Comparison of ENCODE assay signal across 12 cellular contexts in the genomic region with DNA sequence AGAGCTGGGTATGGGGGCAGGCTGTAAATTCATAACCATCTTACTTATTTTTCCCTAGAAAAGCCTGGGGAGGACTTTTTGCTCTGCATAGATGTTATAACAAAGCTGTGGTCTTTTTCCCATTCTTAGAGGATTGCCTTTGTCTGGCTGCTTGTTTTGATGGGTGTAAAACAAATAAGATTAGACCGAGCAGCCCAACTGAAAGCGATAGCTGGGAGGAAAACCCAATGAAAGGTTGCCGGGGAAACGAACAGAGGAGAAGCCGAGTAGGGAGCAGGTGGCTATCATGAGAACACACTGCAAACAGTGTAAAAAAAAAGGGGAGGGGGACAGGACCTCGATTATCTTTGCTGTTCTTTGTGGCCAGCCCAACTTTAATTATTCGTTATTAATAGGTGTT. TPM values are rescaled to one million over a fixed set of nuclear protein-coding genes. Genes with fewer than 3 reads are reported as not detected.
A peak's percentile ranks its signal among the peaks of the same experiment; 100 is the strongest.
DNase-seq lines count a peak whose midpoint lies in the region; ATAC-seq, FAIRE-seq and TF ChIP-seq lines count a peak whose summit lies in the region.
"Had no signal": no experiment of that assay in that cellular context is flagged by ENCODE, and none has a peak within 500 bp of the region (broad histone marks: within the 10 kb centered on the region; RNA-seq: fewer than 3 reads in every experiment).

No MANE protein-coding gene starts in this region.

- CTCF ChIA-PET in WTC11 (lab: Charles Lee), result no interaction called here

- H3K4me3 Mint-ChIP-seq in WTC11, result no peak overlapping the region
- peak overlapping the region in 9 of 10 donors; percentile 59 to 84 (median 70) for H3K4me3 Mint-ChIP-seq in naive thymus-derived CD8-positive, alpha-beta T cell
- no peak overlapping the region for H3K4me3 Mint-ChIP-seq in HFFc6

- H3K9me3 Mint-ChIP-seq in WTC11 (no peaks in the 10 kb centered on the region), HFFc6 (peaks cover 36% of the 10 kb centered on the region)
- H3K9me3 Mint-ChIP-seq in naive thymus-derived CD8-positive, alpha-beta T cell, result peaks cover 0 to 2% (median 0%) of the 10 kb centered on the region in 9 donors

- H3K4me1 Mint-ChIP-seq in WTC11 (peaks cover 41% of the 10 kb centered on the region), HFFc6 (ENCODE audit: low read depth) (no peaks in the 10 kb centered on the region)
- H3K4me1 Mint-ChIP-seq in naive thymus-derived CD8-positive, alpha-beta T cell, result peaks cover 9 to 23% (median 22%) of the 10 kb centered on the region in 4 donors

- no peak for TF ChIP-seq POLR2A in GM12892 (IDR thresholded peaks at IDR 0.05; ENCODE audit: low read depth, low read length)

- no peaks in the 10 kb centered on the region; the same call in 1 of the 2 replicates for H3K27me3 Mint-ChIP-seq in WTC11 (ENCODE audit: low read depth)
- H3K27me3 Mint-ChIP-seq in naive thymus-derived CD8-positive, alpha-beta T cell, result peaks cover 31 to 69% (median 41%) of the 10 kb centered on the region in 5 donors
- H3K27me3 Mint-ChIP-seq in HFFc6 (ENCODE audit: insufficient read depth), result no peaks in the 10 kb centered on the region; the same call in 1 of the 2 replicates

- H3K36me3 Mint-ChIP-seq in WTC11 (no peaks in the 10 kb centered on the region), HFFc6 (ENCODE audit: low read depth) (no peaks in the 10 kb centered on the region)
- H3K36me3 Mint-ChIP-seq in naive thymus-derived CD8-positive, alpha-beta T cell, result no peaks in the 10 kb centered on the region

- FAIRE-seq in GM12892 (lab: Jason Lieb, UNC), result no peak
- FAIRE-seq: colon had no signal

- no peak overlapping the region for H3K27ac Mint-ChIP-seq in WTC11
- peak overlapping the region in 1 of 10 donors; percentile 20 for H3K27ac Mint-ChIP-seq in naive thymus-derived CD8-positive, alpha-beta T cell
- H3K27ac Mint-ChIP-seq in HFFc6, result no peak overlapping the region

- DNase-seq in DMS79 (lab: John Stamatoyannopoulos, UW) (peak; percentile 92), NCI-H2107 (lab: John Stamatoyannopoulos, UW) (peak; percentile 81), WTC11 (ENCODE audit: low spot score) (peak; percentile 16), GM12892 (ENCODE audit: insufficient read length) (no peak), dermis blood vessel endothelial cell (no peak), HFFc6 (no peak), GDM1 (lab: John Stamatoyannopoulos, UW) (no peak)
- no peak for DNase-seq in naive thymus-derived CD8-positive, alpha-beta T cell
- DNase-seq: IMR-90, psoas muscle had no signal

- no peak for TF ChIP-seq CTCF in WTC11 (IDR thresholded peaks at IDR 0.05)
- TF ChIP-seq CTCF in HFFc6 (IDR thresholded peaks at IDR 0.05), result no peak

- POLR2A ChIA-PET in WTC11 (lab: Charles Lee), result interaction anchor here (0.6 kb wide), 1 partner anchor 187 kb away, joined by 3 read pairs; no protein-coding TSS in a partner anchor
- POLR2A ChIA-PET in naive thymus-derived CD8-positive, alpha-beta T cell (lab: Charles Lee), result no interaction called here

- ATAC-seq in WTC11, result peak; percentile 55; the same call in 1 of the 2 replicates
- ATAC-seq in naive thymus-derived CD8-positive, alpha-beta T cell, result no peak
- ATAC-seq: psoas muscle had no signal

TF ChIP-seq in WTC11, 78 proteins besides CTCF, POLR2A, EP300 and RAD21:
- TF ChIP-seq, protein P1, sequence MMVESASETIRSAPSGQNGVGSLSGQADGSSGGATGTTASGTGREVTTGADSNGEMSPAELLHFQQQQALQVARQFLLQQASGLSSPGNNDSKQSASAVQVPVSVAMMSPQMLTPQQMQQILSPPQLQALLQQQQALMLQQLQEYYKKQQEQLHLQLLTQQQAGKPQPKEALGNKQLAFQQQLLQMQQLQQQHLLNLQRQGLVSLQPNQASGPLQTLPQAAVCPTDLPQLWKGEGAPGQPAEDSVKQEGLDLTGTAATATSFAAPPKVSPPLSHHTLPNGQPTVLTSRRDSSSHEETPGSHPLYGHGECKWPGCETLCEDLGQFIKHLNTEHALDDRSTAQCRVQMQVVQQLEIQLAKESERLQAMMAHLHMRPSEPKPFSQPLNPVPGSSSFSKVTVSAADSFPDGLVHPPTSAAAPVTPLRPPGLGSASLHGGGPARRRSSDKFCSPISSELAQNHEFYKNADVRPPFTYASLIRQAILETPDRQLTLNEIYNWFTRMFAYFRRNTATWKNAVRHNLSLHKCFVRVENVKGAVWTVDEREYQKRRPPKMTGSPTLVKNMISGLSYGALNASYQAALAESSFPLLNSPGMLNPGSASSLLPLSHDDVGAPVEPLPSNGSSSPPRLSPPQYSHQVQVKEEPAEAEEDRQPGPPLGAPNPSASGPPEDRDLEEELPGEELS (CRISPR knock-in tag; IDR thresholded peaks at IDR 0.05), result no peak
- TF ChIP-seq ZNF219 (CRISPR knock-in tag; IDR thresholded peaks at IDR 0.05; ENCODE audit: borderline replicate concordance) (no peak), ZNF138 (CRISPR knock-in tag; conservative IDR thresholded peaks at IDR 0.05) (no peak), NR3C1 (CRISPR knock-in tag; conservative IDR thresholded peaks at IDR 0.05; ENCODE audit: low read depth) (no peak)
- TF ChIP-seq, protein P2, sequence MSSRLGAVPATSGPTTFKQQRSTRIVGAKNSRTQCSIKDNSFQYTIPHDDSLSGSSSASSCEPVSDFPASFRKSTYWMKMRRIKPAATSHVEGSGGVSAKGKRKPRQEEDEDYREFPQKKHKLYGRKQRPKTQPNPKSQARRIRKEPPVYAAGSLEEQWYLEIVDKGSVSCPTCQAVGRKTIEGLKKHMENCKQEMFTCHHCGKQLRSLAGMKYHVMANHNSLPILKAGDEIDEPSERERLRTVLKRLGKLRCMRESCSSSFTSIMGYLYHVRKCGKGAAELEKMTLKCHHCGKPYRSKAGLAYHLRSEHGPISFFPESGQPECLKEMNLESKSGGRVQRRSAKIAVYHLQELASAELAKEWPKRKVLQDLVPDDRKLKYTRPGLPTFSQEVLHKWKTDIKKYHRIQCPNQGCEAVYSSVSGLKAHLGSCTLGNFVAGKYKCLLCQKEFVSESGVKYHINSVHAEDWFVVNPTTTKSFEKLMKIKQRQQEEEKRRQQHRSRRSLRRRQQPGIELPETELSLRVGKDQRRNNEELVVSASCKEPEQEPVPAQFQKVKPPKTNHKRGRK (CRISPR knock-in tag; IDR thresholded peaks at IDR 0.05; ENCODE audit: borderline replicate concordance), result no peak
- TF ChIP-seq, protein P3, sequence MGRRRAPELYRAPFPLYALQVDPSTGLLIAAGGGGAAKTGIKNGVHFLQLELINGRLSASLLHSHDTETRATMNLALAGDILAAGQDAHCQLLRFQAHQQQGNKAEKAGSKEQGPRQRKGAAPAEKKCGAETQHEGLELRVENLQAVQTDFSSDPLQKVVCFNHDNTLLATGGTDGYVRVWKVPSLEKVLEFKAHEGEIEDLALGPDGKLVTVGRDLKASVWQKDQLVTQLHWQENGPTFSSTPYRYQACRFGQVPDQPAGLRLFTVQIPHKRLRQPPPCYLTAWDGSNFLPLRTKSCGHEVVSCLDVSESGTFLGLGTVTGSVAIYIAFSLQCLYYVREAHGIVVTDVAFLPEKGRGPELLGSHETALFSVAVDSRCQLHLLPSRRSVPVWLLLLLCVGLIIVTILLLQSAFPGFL (CRISPR knock-in tag; IDR thresholded peaks at IDR 0.05; ENCODE audit: borderline replicate concordance), result no peak
- TF ChIP-seq, protein P4, sequence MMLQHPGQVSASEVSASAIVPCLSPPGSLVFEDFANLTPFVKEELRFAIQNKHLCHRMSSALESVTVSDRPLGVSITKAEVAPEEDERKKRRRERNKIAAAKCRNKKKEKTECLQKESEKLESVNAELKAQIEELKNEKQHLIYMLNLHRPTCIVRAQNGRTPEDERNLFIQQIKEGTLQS (CRISPR knock-in tag; conservative IDR thresholded peaks at IDR 0.05), result no peak
TF ChIP-seq in WTC11: peak in this region for 0.

RNA-seq across cellular contexts. Expression of a gene that starts 1.9 kb away (rescaled TPM):
- total RNA-seq in WTC11 (2021), result 0.50 to 0.85 TPM (median 0.69 TPM) in 3 replicates
- total RNA-seq in naive thymus-derived CD8-positive, alpha-beta T cell, result not detected
- polyA plus RNA-seq in naive thymus-derived CD8-positive, alpha-beta T cell, result not detected
- not detected for polyA plus RNA-seq in GM12892 (2012; ENCODE audit: missing spikeins)
- not detected in 2 replicates for total RNA-seq in dermis blood vessel endothelial cell
- total RNA-seq in HFFc6 (2021; fragmentation: NEBNext Ultra II Directional; extraction: Animal tissue kit (Norgen Biotek cat#: 25700)), result not detected
- total RNA-seq: IMR-90, psoas muscle, SJSA1 had no signal
- polyA plus RNA-seq: IMR-90 had no signal

Comparison
In these comparisons a context has a peak if more than half of its experiments do, and no peak if none do; other contexts are left out.
1. DNase-seq: peak in DMS79 (single experiment), NCI-H2107 (single experiment) and WTC11 (single experiment); none in naive thymus-derived CD8-positive, alpha-beta T cell (0 of 10), GM12892 (single experiment), dermis blood vessel endothelial cell (single experiment), HFFc6 (single experiment) and GDM1 (single experiment).
2. H3K4me3 Mint-ChIP-seq: peak in naive thymus-derived CD8-positive, alpha-beta T cell (9 of 10); none in WTC11 (single experiment) and HFFc6 (single experiment).